Comparison of ENCODE assay signal across 8 cellular contexts in the genomic region with DNA sequence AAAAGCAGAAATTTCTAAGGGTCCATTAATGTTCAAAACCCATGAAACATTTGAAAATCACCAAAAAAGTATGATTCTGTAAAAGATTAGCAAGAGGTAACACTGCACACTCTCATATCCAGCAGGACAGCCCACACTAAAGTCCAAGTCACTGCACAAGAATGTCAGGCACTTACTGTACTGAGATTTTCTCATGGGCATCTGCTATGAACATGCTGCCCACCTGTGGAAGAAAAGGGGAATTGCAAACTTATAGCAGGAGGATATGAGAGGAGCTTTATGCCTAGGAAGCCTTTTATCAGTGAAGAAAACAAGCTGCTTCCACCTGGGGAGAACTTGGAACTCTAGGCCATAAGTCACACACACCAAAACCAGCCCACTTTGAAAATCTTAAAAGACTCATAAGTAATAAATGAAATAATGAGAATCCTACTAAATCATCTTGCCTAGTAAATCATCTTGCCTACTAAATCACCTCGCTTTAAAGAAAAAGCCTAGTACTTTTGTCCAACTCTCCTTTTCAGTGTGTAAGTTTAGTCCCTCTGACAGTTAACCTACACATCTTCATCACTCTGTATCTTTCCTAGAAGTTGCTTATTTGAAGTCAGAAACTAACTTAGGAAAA. TPM values are rescaled to one million over a fixed set of nuclear protein-coding genes. Genes with fewer than 3 reads are reported as not detected.
A peak's percentile ranks its signal among the peaks of the same experiment; 100 is the strongest.
DNase-seq lines count a peak whose midpoint lies in the region; ATAC-seq, FAIRE-seq and TF ChIP-seq lines count a peak whose summit lies in the region.

No MANE protein-coding gene starts in this region.

- TF ChIP-seq RAD21 in HepG2 (CRISPR knock-in tag; IDR thresholded peaks at IDR 0.05), result peak; percentile 81

- TF ChIP-seq POLR2A in HepG2 (IDR thresholded peaks at IDR 0.05; ENCODE audit: insufficient read depth in 1 of 2, low read depth in 2 of 2, low read length in 2 of 2), result no peak

- H3K9ac ChIP-seq in colonic mucosa (ENCODE audit: low read depth in 2 of 2, low read length in 2 of 2) (no peak overlapping the region), HepG2 (ENCODE audit: insufficient read depth, low read depth, low read length) (no peak overlapping the region)

- H3K27me3 ChIP-seq in Caco-2 (replicated peaks; ENCODE audit: control insufficient read depth, insufficient read depth, low read length), result no peaks in the 10 kb centered on the region
- no peaks in the 10 kb centered on the region for H3K27me3 ChIP-seq in colonic mucosa
- no peaks in the 10 kb centered on the region for H3K27me3 ChIP-seq in HepG2 (ENCODE audit: control insufficient read depth in 1 of 2, insufficient read depth in 2 of 2, low read length in 2 of 2)

- peak overlapping the region; percentile 21 for H3K27ac Mint-ChIP-seq in Caco-2 (ENCODE audit: unreplicated experiment)
- H3K27ac Mint-ChIP-seq in T-helper 2 cell treated with Interferon-gamma antibody and Interleukin-4, amounts not matched to agents 5 μg/mL and 100 μg/mL, for 36 hours, result no peak overlapping the region

- ATAC-seq in GM19467 (IDR thresholded peaks at IDR 0.05; ENCODE audit: unreplicated experiment) (peak; percentile 69), HepG2 (peak; percentile 99), HG02884 (IDR thresholded peaks at IDR 0.05; ENCODE audit: unreplicated experiment) (no peak)
- peak; percentile 81 for ATAC-seq in stimulated activated naive CD8-positive, alpha-beta T cell treated with anti-CD3 and anti-CD28 coated beads, Interleukin-15, Interleukin-2, amounts not matched to agents 100 U/mL and 50 U/mL, for 24 hours

- H3K4me1 Mint-ChIP-seq in Caco-2 (ENCODE audit: low read depth, unreplicated experiment), result peaks cover 13% of the 10 kb centered on the region
- H3K4me1 Mint-ChIP-seq in T-helper 2 cell treated with Interferon-gamma antibody and Interleukin-4, amounts not matched to agents 5 μg/mL and 100 μg/mL, for 36 hours (ENCODE audit: low read depth), result no peaks in the 10 kb centered on the region

- TF ChIP-seq EP300 in HepG2 (IDR thresholded peaks at IDR 0.05; ENCODE audit: low read depth in 2 of 2, low read length in 2 of 2), result no peak
- TF ChIP-seq EP300 in HepG2 (CRISPR knock-in tag; IDR thresholded peaks at IDR 0.05; ENCODE audit: borderline replicate concordance), result no peak

- H2AFZ ChIP-seq in HepG2 (ENCODE audit: low read length), result no peak overlapping the region

- no TSS peak for BruUV-seq in Caco-2 (replicated peaks; lab: Mats Ljungman, UMichigan)
- no TSS peak for BruUV-seq in HepG2 (replicated peaks; lab: Mats Ljungman, UMichigan)

- H3K79me2 ChIP-seq in HepG2 (ENCODE audit: insufficient read depth, low read length), result no peaks in the 10 kb centered on the region

- peak; percentile 76 to 95 for TF ChIP-seq CTCF in Caco-2 (IDR thresholded peaks at IDR 0.05; ENCODE audit: insufficient read depth in 1 of 2, low read depth in 1 of 2, low read length in 1 of 2, severe bottlenecking in 1 of 2, unreplicated experiment in 1 of 2)
- TF ChIP-seq CTCF in colonic mucosa (IDR thresholded peaks at IDR 0.05), result peak; percentile 86
- TF ChIP-seq CTCF in HepG2 (CRISPR knock-in tag; IDR thresholded peaks at IDR 0.05), result peak; percentile 92

- H3K36me3 ChIP-seq in Caco-2 (ENCODE audit: control insufficient read depth, insufficient read depth, low read length) (no peaks in the 10 kb centered on the region), colonic mucosa (no peaks in the 10 kb centered on the region), HepG2 (replicated peaks in 1 of 2; ENCODE audit: control insufficient read depth in 1 of 2, insufficient read depth in 2 of 2, low read length in 2 of 2) (peaks cover 3 to 33% of the 10 kb centered on the region in 2 experiments)

- peaks cover 43% of the 10 kb centered on the region for H3K36me3 Mint-ChIP-seq in Caco-2 (ENCODE audit: insufficient read depth, unreplicated experiment)
- H3K36me3 Mint-ChIP-seq in T-helper 2 cell treated with Interferon-gamma antibody and Interleukin-4, amounts not matched to agents 5 μg/mL and 100 μg/mL, for 36 hours (ENCODE audit: low read depth), result peaks cover 19% of the 10 kb centered on the region

- H3K9me3 Mint-ChIP-seq in Caco-2 (ENCODE audit: unreplicated experiment), result no peaks in the 10 kb centered on the region
- H3K9me3 Mint-ChIP-seq in T-helper 2 cell treated with Interferon-gamma antibody and Interleukin-4, amounts not matched to agents 5 μg/mL and 100 μg/mL, for 36 hours, result no peaks in the 10 kb centered on the region

- CTCF ChIA-PET in Caco-2 (lab: Charles Lee) (interaction anchor here (0.6 to 3.9 kb wide), 28 partner anchors 9 to 407 kb away, joined by 3 to 73 read pairs (median 4); partner anchors contain the start of genes NFKB2, NPM3 and OGA), HepG2 (lab: Yijun Ruan, JAX; ENCODE audit: low intra/inter-chr PET ratio, low total read pairs) (interaction anchor here (0.7 to 2.2 kb wide), 5 partner anchors 117 to 174 kb away, joined by 3 to 30 read pairs (median 6); no protein-coding TSS in a partner anchor)

- in situ Hi-C loops in HepG2 (cut with HindIII; ENCODE audit: extremely low pct_ligation_motif_present, low pct_unique_long_range_greater_than_20kb), result loop anchor here (5.0 kb wide), 1 partner anchor 168 kb away; the partner anchor contains the start of gene KCNIP2

- H3K4me2 ChIP-seq in HepG2 (ENCODE audit: low read depth, low read length), result no peak overlapping the region

- DNase-seq in Caco-2 (peak; percentile 72 to 75), NCI-H146 (lab: John Stamatoyannopoulos, UW) (peak; percentile 74), colonic mucosa (peak; percentile 49), HepG2 (ENCODE audit: low spot score) (peak; percentile 85)
- peak; percentile 37 for DNase-seq in T-helper 2 cell treated with Interferon-gamma antibody and Interleukin-4, amounts not matched to agents 5 μg/mL and 100 μg/mL, for 36 hours (ENCODE audit: low spot score)
- peak; percentile 21 for DNase-seq in stimulated activated naive CD8-positive, alpha-beta T cell treated with anti-CD3 and anti-CD28 coated beads, Interleukin-15, Interleukin-2, amounts not matched to agents 100 U/mL and 50 U/mL, for 24 hours

- WGBS in HepG2 (ENCODE audit: low lambda C conversion rate), result 100% methylated on average over 1 of the region's 1 CpG

- FAIRE-seq in HepG2 (lab: Jason Lieb, UNC), result peak; percentile 98

- H4K20me1 ChIP-seq in HepG2 (ENCODE audit: insufficient read depth, low read length), result no peaks in the 10 kb centered on the region

- H3K27ac ChIP-seq in colonic mucosa, result no peak overlapping the region
- H3K27ac ChIP-seq in HepG2 (ENCODE audit: extremely low read length, insufficient read depth, low read length), result no peak overlapping the region

- H3K4me1 ChIP-seq in Caco-2 (peaks cover 8% of the 10 kb centered on the region), colonic mucosa (no peaks in the 10 kb centered on the region), HepG2 (ENCODE audit: insufficient read depth, low read length) (peaks cover 5% of the 10 kb centered on the region; the same call in 1 of the 2 replicates)

- intact Hi-C loops in Caco-2 (cut with micrococcal nuclease; ENCODE audit: unreplicated experiment) (loop anchor here (1.0 kb wide), 5 partner anchors 63 to 408 kb away; no protein-coding TSS in a partner anchor), colonic mucosa (cut with DNase I) (loop anchor here (2.0 kb wide), 2 partner anchors 121 to 169 kb away; no protein-coding TSS in a partner anchor), HepG2 (cut with micrococcal nuclease; ENCODE audit: unreplicated experiment) (loop anchor here (1.0 kb wide), 4 partner anchors 63 to 174 kb away; no protein-coding TSS in a partner anchor)

- H3K4me3 Mint-ChIP-seq in Caco-2 (ENCODE audit: unreplicated experiment), result no peak overlapping the region
- no peak overlapping the region for H3K4me3 Mint-ChIP-seq in T-helper 2 cell treated with Interferon-gamma antibody and Interleukin-4, amounts not matched to agents 5 μg/mL and 100 μg/mL, for 36 hours

- no peaks in the 10 kb centered on the region for H3K27me3 Mint-ChIP-seq in Caco-2 (ENCODE audit: insufficient read depth, unreplicated experiment)
- no peaks in the 10 kb centered on the region for H3K27me3 Mint-ChIP-seq in T-helper 2 cell treated with Interferon-gamma antibody and Interleukin-4, amounts not matched to agents 5 μg/mL and 100 μg/mL, for 36 hours (ENCODE audit: low read depth)

- H3K4me3 ChIP-seq in Caco-2 (ENCODE audit: low read depth, low read length), result no peak overlapping the region
- H3K4me3 ChIP-seq in colonic mucosa, result no peak overlapping the region
- H3K4me3 ChIP-seq in HepG2 (replicated peaks in 1 of 3; ENCODE audit: insufficient read depth in 1 of 3, low read depth in 2 of 3, low read length in 3 of 3), result no peak overlapping the region

- no peaks in the 10 kb centered on the region for H3K9me3 ChIP-seq in Caco-2
- H3K9me3 ChIP-seq in colonic mucosa, result no peaks in the 10 kb centered on the region
- no peaks in the 10 kb centered on the region for H3K9me3 ChIP-seq in HepG2 (ENCODE audit: low read length)

- POLR2A ChIA-PET in Caco-2 (lab: Charles Lee), result no interaction called here
- POLR2A ChIA-PET in HepG2 (lab: Yijun Ruan, JAX), result interaction anchor here (0.6 to 1.2 kb wide), 4 partner anchors 18 to 170 kb away, joined by 3 to 5 read pairs (median 3); partner anchors contain the start of gene HPS6

RNA-seq across cellular contexts. Expression of gene ARMH3, which starts 46.1 kb away (rescaled TPM):
- 17.4 and 20.0 TPM in 2 replicates for total RNA-seq in Caco-2 (2022)
- 10 to 100 TPM; 25.1 to 31.3 TPM for total RNA-seq in colonic mucosa
- 8.4 and 10.8 TPM in 2 replicates for total RNA-seq in HepG2 (2016; rRNA removed; fragmentation: Illumina TruSeq; extraction: Trizol)
- 5.0 and 5.1 TPM in 2 replicates for total RNA-seq in HepG2 (2016; cell fraction: cytosol; rRNA removed; fragmentation: Illumina TruSeq; extraction: Trizol; ENCODE audit: low read depth)
- total RNA-seq in HepG2 (2016; cell fraction: insoluble cytoplasmic fraction; rRNA removed; fragmentation: Illumina TruSeq; extraction: Trizol), result 7.3 and 11.0 TPM in 2 replicates
- total RNA-seq in HepG2 (2016; cell fraction: membrane; rRNA removed; fragmentation: Illumina TruSeq; extraction: Trizol), result 3.9 and 4.7 TPM in 2 replicates
- total RNA-seq in HepG2 (2016; cell fraction: nucleus; rRNA removed; fragmentation: Illumina TruSeq; extraction: Trizol), result 13.0 and 14.8 TPM in 2 replicates
- polyA plus RNA-seq in HepG2 (2011; rRNA removed), result 16.7 and 16.9 TPM in 2 replicates
- polyA plus RNA-seq in HepG2 (2011; cell fraction: cytosol; rRNA removed), result 9.7 and 11.7 TPM in 2 replicates
- polyA plus RNA-seq in HepG2 (2011; cell fraction: nucleus; rRNA removed), result 13.9 and 18.6 TPM in 2 replicates
- polyA plus RNA-seq in HepG2 (2012), result 10.2 and 11.0 TPM in 2 replicates
- polyA plus RNA-seq in HepG2 (2016; cell fraction: cytosol; fragmentation: Illumina TruSeq; extraction: Trizol; ENCODE audit: low read depth), result 2.0 and 2.3 TPM in 2 replicates
- polyA plus RNA-seq in HepG2 (2016; cell fraction: insoluble cytoplasmic fraction; fragmentation: Illumina TruSeq; extraction: Trizol; ENCODE audit: low read depth), result 11.6 and 13.7 TPM in 2 replicates
- polyA plus RNA-seq in HepG2 (2016; cell fraction: membrane; fragmentation: Illumina TruSeq; extraction: Trizol; ENCODE audit: low read depth), result 4.0 and 4.1 TPM in 2 replicates
- polyA plus RNA-seq in HepG2 (2016; cell fraction: nucleus; fragmentation: Illumina TruSeq; extraction: Trizol; ENCODE audit: insufficient read depth, low read depth), result 17.4 and 19.1 TPM in 2 replicates
- polyA minus RNA-seq in HepG2 (2011; rRNA and poly(A)+ RNA removed; ENCODE audit: low replicate concordance), result 12.6 and 18.4 TPM in 2 replicates
- polyA minus RNA-seq in HepG2 (2011; cell fraction: cytosol; rRNA and poly(A)+ RNA removed), result 6.4 and 6.6 TPM in 2 replicates
- polyA minus RNA-seq in HepG2 (2011; cell fraction: nucleus; rRNA and poly(A)+ RNA removed), result 30.6 and 33.7 TPM in 2 replicates

RNA-seq across cellular contexts. Expression of gene HPS6, which starts 55.2 kb away (rescaled TPM):
- total RNA-seq in Caco-2 (2022) (18.1 and 19.5 TPM in 2 replicates), colonic mucosa (10 to 100 TPM; 21.9 to 26.6 TPM), HepG2 (2016; rRNA removed; fragmentation: Illumina TruSeq; extraction: Trizol) (14.9 and 15.1 TPM in 2 replicates)
- 1.0 and 1.9 TPM in 2 replicates for total RNA-seq in HepG2 (2016; cell fraction: cytosol; rRNA removed; fragmentation: Illumina TruSeq; extraction: Trizol; ENCODE audit: low read depth)
- 14.4 and 15.1 TPM in 2 replicates for total RNA-seq in HepG2 (2016; cell fraction: insoluble cytoplasmic fraction; rRNA removed; fragmentation: Illumina TruSeq; extraction: Trizol)
- total RNA-seq in HepG2 (2016; cell fraction: membrane; rRNA removed; fragmentation: Illumina TruSeq; extraction: Trizol), result 3.8 and 4.1 TPM in 2 replicates
- total RNA-seq in HepG2 (2016; cell fraction: nucleus; rRNA removed; fragmentation: Illumina TruSeq; extraction: Trizol), result 7.6 and 8.1 TPM in 2 replicates
- 2.9 and 4.2 TPM in 2 replicates for polyA plus RNA-seq in HepG2 (2011; rRNA removed)
- polyA plus RNA-seq in HepG2 (2011; cell fraction: cytosol; rRNA removed), result 3.7 and 4.1 TPM in 2 replicates
- polyA plus RNA-seq in HepG2 (2011; cell fraction: nucleus; rRNA removed), result 3.6 TPM in 2 replicates
- polyA plus RNA-seq in HepG2 (2012), result 4.0 and 4.1 TPM in 2 replicates
- 0.47 and 0.53 TPM in 2 replicates for polyA plus RNA-seq in HepG2 (2016; cell fraction: cytosol; fragmentation: Illumina TruSeq; extraction: Trizol; ENCODE audit: low read depth)
- 9.3 and 10.5 TPM in 2 replicates for polyA plus RNA-seq in HepG2 (2016; cell fraction: insoluble cytoplasmic fraction; fragmentation: Illumina TruSeq; extraction: Trizol; ENCODE audit: low read depth)
- 0.76 and 1.3 TPM in 2 replicates for polyA plus RNA-seq in HepG2 (2016; cell fraction: membrane; fragmentation: Illumina TruSeq; extraction: Trizol; ENCODE audit: low read depth)
- polyA plus RNA-seq in HepG2 (2016; cell fraction: nucleus; fragmentation: Illumina TruSeq; extraction: Trizol; ENCODE audit: insufficient read depth, low read depth), result 5.4 and 6.0 TPM in 2 replicates
- polyA minus RNA-seq in HepG2 (2011; rRNA and poly(A)+ RNA removed; ENCODE audit: low replicate concordance), result 14.1 and 24.9 TPM in 2 replicates
- 5.7 and 6.4 TPM in 2 replicates for polyA minus RNA-seq in HepG2 (2011; cell fraction: cytosol; rRNA and poly(A)+ RNA removed)
- 7.0 and 7.1 TPM in 2 replicates for polyA minus RNA-seq in HepG2 (2011; cell fraction: nucleus; rRNA and poly(A)+ RNA removed)

Comparison
In these comparisons a context has a peak if more than half of its experiments do, and no peak if none do; other contexts are left out.
1. DNase-seq: peak in every context shown above with its lines; median percentile 85 in HepG2; 74 in NCI-H146; 74 in Caco-2; 49 in colonic mucosa; 37 in T-helper 2 cell treated with Interferon-gamma antibody and Interleukin-4, amounts not matched to agents 5 μg/mL and 100 μg/mL, for 36 hours; 21 in stimulated activated naive CD8-positive, alpha-beta T cell treated with anti-CD3 and anti-CD28 coated beads, Interleukin-15, Interleukin-2, amounts not matched to agents 100 U/mL and 50 U/mL, for 24 hours.